In the genomic region with DNA sequence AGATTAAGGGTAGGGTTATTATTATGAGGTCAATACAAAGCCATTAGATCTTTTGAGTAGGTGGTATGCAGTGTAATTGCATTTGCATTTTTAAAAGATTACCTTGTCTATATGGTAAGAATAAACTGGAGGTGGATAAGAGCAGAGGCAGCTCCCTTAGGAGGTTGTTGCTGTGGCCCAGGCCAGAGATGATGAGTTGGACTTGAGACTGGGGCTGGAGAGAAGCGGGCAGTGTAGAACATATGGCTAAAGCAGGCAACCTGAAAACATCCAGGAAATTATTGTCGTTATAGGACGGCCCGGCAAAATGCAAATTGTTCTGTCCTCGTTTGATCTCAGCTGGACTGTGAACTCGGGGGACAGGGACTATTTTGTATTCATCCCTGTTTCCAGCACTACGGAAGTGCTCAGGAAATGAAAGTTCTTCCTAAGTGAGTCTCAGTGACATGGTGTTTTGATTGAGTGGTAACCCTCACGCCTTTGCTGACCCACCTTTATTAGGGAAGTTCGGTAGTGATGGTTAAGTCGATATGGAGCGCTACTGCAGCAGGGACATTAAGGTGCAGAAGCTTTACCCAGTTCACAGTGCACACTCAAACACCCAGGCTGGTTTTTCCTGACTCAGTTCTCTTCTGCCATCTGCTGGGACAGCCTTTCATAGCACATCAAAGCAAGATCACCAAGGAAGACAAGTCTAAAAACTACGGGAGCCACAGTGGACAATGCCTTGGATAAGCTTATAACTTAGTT, we compare ENCODE assay signal across 8 cellular contexts. TPM values are rescaled to one million over a fixed set of nuclear protein-coding genes. Genes with fewer than 3 reads are reported as not detected.
DNase-seq lines count a peak whose midpoint lies in the region; ATAC-seq and TF ChIP-seq lines count a peak whose summit lies in the region.

No MANE protein-coding gene starts in this region.

- peaks cover 5% of the 10 kb centered on the region for H3K27me3 ChIP-seq in kidney epithelial cell (ENCODE audit: control insufficient read depth, insufficient read depth, low read length)

- H3K4me1 Mint-ChIP-seq in central memory CD8-positive, alpha-beta T cell = peaks cover 23% of the 10 kb centered on the region

- TF ChIP-seq CTCF in kidney epithelial cell (IDR thresholded peaks at IDR 0.05; ENCODE audit: insufficient read depth, low read length, poor library complexity, severe bottlenecking) = peak; percentile 65

- no peak overlapping the region for H3K27ac Mint-ChIP-seq in central memory CD8-positive, alpha-beta T cell (ENCODE audit: low read depth)

- H3K9me3 Mint-ChIP-seq in central memory CD8-positive, alpha-beta T cell = no peaks in the 10 kb centered on the region

- H3K4me3 Mint-ChIP-seq in central memory CD8-positive, alpha-beta T cell = no peak overlapping the region

- peaks cover 28% of the 10 kb centered on the region for H3K27me3 Mint-ChIP-seq in central memory CD8-positive, alpha-beta T cell

- H3K36me3 ChIP-seq in kidney epithelial cell (ENCODE audit: control insufficient read depth, insufficient read depth, low read length) = no peaks in the 10 kb centered on the region

- no peaks in the 10 kb centered on the region for H3K36me3 Mint-ChIP-seq in central memory CD8-positive, alpha-beta T cell (ENCODE audit: insufficient read depth)

- no peak overlapping the region for H3K4me3 ChIP-seq in kidney epithelial cell (ENCODE audit: low read depth, low read length)

- DNase-seq in activated CD4-positive, CD25-positive, alpha-beta regulatory T cell treated with anti-CD3 and anti-CD28 coated beads, Interleukin-2, amount 50 U/mL, for 16 hours (ENCODE audit: low read depth, low spot score) = peak; percentile 22
- DNase-seq in activated CD4-positive, CD25-positive, alpha-beta regulatory T cell treated with anti-CD3 and anti-CD28 coated beads, Interleukin-2, amount 50 U/mL, for 72 hours = no peak
- DNase-seq in NCI-H146 treated with DMSO at 0.1 percent for 48 hours (lab: John Stamatoyannopoulos, UW; ENCODE audit: unreplicated experiment) (peak; percentile 57), T-helper 2 cell (peak in 3 of 5 experiments; percentile 22 to 74 (median 28)), kidney epithelial cell (ENCODE audit: low read depth) (no peak)
- peak in 1 of 2 donors; percentile 36 for DNase-seq in central memory CD8-positive, alpha-beta T cell (ENCODE audit: low spot score in 2 of 2)
- DNase-seq in stimulated activated CD4-positive, alpha-beta T cell treated with anti-CD3 and anti-CD28 coated beads, Interleukin-4, amount 100 ng/mL, for 1 hour = peak; percentile 27

- peak; percentile 62 for ATAC-seq in HG02642 (IDR thresholded peaks at IDR 0.05; ENCODE audit: poor library complexity, unreplicated experiment)
- peak; percentile 64 for ATAC-seq in central memory CD8-positive, alpha-beta T cell (replicated peaks; ENCODE audit: extremely low read depth, poor library complexity, severe bottlenecking)

RNA-seq across cellular contexts. Expression of a gene that starts 27.2 kb away (rescaled TPM):
- 15.5 and 19.7 TPM in 2 replicates for total RNA-seq in kidney epithelial cell

RNA-seq across cellular contexts. Expression of a gene that starts 50.5 kb away (rescaled TPM):
- 1.8 and 3.3 TPM in 2 replicates for total RNA-seq in kidney epithelial cell

RNA-seq across cellular contexts. Expression of a gene that starts 55.2 kb away (rescaled TPM):
- 17.0 and 30.0 TPM in 2 replicates for total RNA-seq in kidney epithelial cell

Comparison
In these comparisons a context has a peak if more than half of its experiments do, and no peak if none do; other contexts are left out.
1. DNase-seq: peak in activated CD4-positive, CD25-positive, alpha-beta regulatory T cell treated with anti-CD3 and anti-CD28 coated beads, Interleukin-2, amount 50 U/mL, for 16 hours (single experiment), NCI-H146 treated with DMSO at 0.1 percent for 48 hours (single experiment), T-helper 2 cell (3 of 5) and stimulated activated CD4-positive, alpha-beta T cell treated with anti-CD3 and anti-CD28 coated beads, Interleukin-4, amount 100 ng/mL, for 1 hour (single experiment); none in activated CD4-positive, CD25-positive, alpha-beta regulatory T cell treated with anti-CD3 and anti-CD28 coated beads, Interleukin-2, amount 50 U/mL, for 72 hours (single experiment) and kidney epithelial cell (single experiment).